1 cellular context compared by ENCODE assay signal in the genomic region with DNA sequence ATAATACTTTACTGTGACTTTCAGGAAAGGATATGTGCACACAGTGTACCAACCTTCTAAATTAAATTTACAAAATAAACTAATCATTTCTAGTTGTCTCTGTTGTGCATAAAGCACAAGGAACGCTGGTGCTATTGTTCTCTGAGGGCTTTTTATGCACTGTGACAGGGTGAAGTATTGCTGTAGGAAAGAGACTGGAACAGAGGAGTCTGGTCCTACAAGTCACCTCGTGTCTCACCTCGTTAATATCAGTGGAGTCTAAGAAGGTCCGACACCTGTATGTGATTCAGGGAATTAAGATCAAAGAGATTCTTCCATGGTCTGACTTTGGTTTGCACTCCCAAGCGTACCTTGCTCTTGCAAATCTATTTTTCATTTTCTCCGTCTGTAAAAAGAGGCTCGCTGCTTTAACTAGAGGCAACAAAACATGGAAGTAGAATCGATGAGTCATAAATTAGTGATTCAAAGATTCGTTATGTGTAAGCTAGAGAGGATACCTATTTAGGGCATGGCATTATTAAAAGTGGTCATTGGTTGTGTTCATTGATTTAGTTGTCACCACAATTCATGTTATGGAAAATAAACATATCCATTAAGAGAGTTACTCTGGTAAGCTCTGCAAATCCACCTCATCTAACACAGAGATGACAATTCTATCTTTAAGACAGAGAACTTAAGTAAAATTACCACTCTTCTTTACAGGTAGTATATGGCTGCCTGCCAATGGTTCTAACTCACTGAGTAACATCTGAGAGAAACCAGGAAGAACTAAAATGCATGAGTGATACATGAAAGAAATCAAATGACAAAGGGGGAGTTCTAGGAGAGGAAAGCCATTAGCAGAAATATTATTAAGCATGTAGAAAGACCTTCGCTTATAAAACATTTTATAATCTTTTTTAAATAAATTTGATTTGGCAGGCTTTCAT.
TF ChIP-seq lines count a peak whose summit lies in the region.

No MANE protein-coding gene starts in this region.

TF ChIP-seq in WTC11, 78 proteins besides CTCF, POLR2A, EP300 and RAD21 (continued from another document):
- TF ChIP-seq IRF1 (CRISPR knock-in tag; IDR thresholded peaks at IDR 0.05): no peak
TF ChIP-seq in WTC11: peak in this region for 0.
